ENCODE assay signal across 13 cellular contexts in genomic region chr5:138385660-138386059, GRCh38. TPM values are rescaled to one million over a fixed set of nuclear protein-coding genes. Genes with fewer than 3 reads are reported as not detected.
"Had no signal": no experiment of that assay in that cellular context is flagged by ENCODE, and none has a peak within 500 bp of the region (broad histone marks: within the 10 kb centered on the region; RNA-seq: fewer than 3 reads in every experiment).

No MANE protein-coding gene starts in this region.

- H3K4me1 Mint-ChIP-seq: activated naive CD8-positive, alpha-beta T cell treated with anti-CD3 and anti-CD28 coated beads, Interleukin-2, amount 50 U/mL, for 24 hours; central memory CD8-positive, alpha-beta T cell; nephron had no signal

- H3K9me3 Mint-ChIP-seq: activated CD4-positive, alpha-beta memory T cell treated with anti-CD3 and anti-CD28 coated beads for 36 hours; activated naive CD8-positive, alpha-beta T cell treated with anti-CD3 and anti-CD28 coated beads, Interleukin-2, amount 50 U/mL, for 24 hours; central memory CD8-positive, alpha-beta T cell; nephron had no signal

- ATAC-seq: activated naive CD8-positive, alpha-beta T cell treated with anti-CD3 and anti-CD28 coated beads, Interleukin-2, amount 50 U/mL, for 24 hours; upper lobe of right lung had no signal

- H3K9me3 ChIP-seq: testis, upper lobe of right lung had no signal

- H3K27me3 Mint-ChIP-seq: activated CD4-positive, alpha-beta memory T cell treated with anti-CD3 and anti-CD28 coated beads for 36 hours; activated naive CD8-positive, alpha-beta T cell treated with anti-CD3 and anti-CD28 coated beads, Interleukin-2, amount 50 U/mL, for 24 hours; central memory CD8-positive, alpha-beta T cell had no signal

- DNase-seq: activated CD4-positive, alpha-beta memory T cell treated with anti-CD3 and anti-CD28 coated beads for 36 hours; activated CD4-positive, CD25-positive, alpha-beta regulatory T cell treated with anti-CD3 and anti-CD28 coated beads, Interleukin-2, amount 50 U/mL, for 72 hours; activated CD8-positive, alpha-beta memory T cell treated with anti-CD3 and anti-CD28 coated beads, Interleukin-2, amount 50 U/mL, for 4 hours; activated naive CD4-positive, alpha-beta T cell; activated naive CD8-positive, alpha-beta T cell treated with anti-CD3 and anti-CD28 coated beads, Interleukin-2, amount 50 U/mL, for 24 hours; mesenchymal stem cell; retina; SIG-M5; upper lobe of right lung had no signal

- H3K27ac Mint-ChIP-seq: activated CD4-positive, alpha-beta memory T cell treated with anti-CD3 and anti-CD28 coated beads for 36 hours; activated naive CD8-positive, alpha-beta T cell treated with anti-CD3 and anti-CD28 coated beads, Interleukin-2, amount 50 U/mL, for 24 hours; nephron had no signal

- H3K4me3 Mint-ChIP-seq: activated CD4-positive, alpha-beta memory T cell treated with anti-CD3 and anti-CD28 coated beads for 36 hours; activated naive CD8-positive, alpha-beta T cell treated with anti-CD3 and anti-CD28 coated beads, Interleukin-2, amount 50 U/mL, for 24 hours; central memory CD8-positive, alpha-beta T cell; nephron had no signal

RNA-seq across cellular contexts. Expression of gene REEP2, which starts 53.2 kb away (rescaled TPM):
- total RNA-seq: left lobe of liver had no signal

RNA-seq across cellular contexts. Expression of gene CDC25C, which starts 54.1 kb away (rescaled TPM):
- total RNA-seq: left lobe of liver had no signal
